Comparison of ENCODE assay signal across 14 cellular contexts in the genomic region with DNA sequence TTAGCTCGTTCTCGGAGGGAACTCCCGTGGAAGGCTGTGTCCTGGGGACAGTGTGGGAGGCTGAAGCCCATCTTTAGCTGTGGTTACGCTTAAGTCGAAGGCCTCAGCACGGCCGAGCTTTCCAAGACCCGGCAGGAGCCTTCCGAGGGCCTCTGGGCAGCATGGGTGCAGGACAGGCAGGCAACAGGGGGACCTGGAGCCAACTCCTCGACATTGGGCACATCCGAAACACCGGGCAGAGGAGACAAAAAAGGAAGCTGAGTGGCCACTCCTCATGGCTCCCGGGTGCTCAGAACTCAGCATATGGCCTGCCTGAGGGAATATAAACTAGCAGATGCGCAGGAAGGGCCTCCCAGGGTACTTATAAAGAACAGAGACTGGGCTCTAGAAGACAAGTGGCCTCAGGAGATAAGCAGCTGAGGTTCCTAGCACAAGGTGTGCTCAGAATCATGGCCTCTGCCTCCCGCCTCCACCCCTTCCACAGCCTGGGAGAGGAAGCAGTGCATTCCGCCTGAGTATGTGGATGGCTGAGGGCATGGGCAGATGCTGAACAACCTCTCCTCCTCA. TPM values are rescaled to one million over a fixed set of nuclear protein-coding genes. Genes with fewer than 3 reads are reported as not detected.
DNase-seq lines count a peak whose midpoint lies in the region; TF ChIP-seq lines count a peak whose summit lies in the region.
"Had no signal": no experiment of that assay in that cellular context is flagged by ENCODE, and none has a peak within 500 bp of the region (broad histone marks: within the 10 kb centered on the region; RNA-seq: fewer than 3 reads in every experiment).

No MANE protein-coding gene starts in this region.

- TF ChIP-seq CTCF in ascending aorta (IDR thresholded peaks at IDR 0.05): no peak
- no peak for TF ChIP-seq CTCF in spleen (IDR thresholded peaks at IDR 0.05 in 8 of 11, conservative IDR thresholded peaks at IDR 0.05 in 3 of 11)
- no peak for TF ChIP-seq CTCF in testis (IDR thresholded peaks at IDR 0.05)

- DNase-seq in NCI-H524 (lab: John Stamatoyannopoulos, UW) (peak; percentile 94 to 98), ascending aorta (ENCODE audit: low spot score in 2 of 2) (peak in 1 of 2 donors; percentile 48), islet precursor cell (peak; percentile 43), spleen (peak; percentile 68), testis (no peak), NCI-H2196 treated with DMSO at 0.1 percent for 48 hours (lab: John Stamatoyannopoulos, UW; ENCODE audit: unreplicated experiment) (no peak), MV-4-11 (lab: John Stamatoyannopoulos, UW) (no peak)
- DNase-seq: activated CD4-positive, alpha-beta T cell treated with anti-CD3 and anti-CD28 coated beads for 36 hours; activated CD8-positive, alpha-beta memory T cell treated with anti-CD3 and anti-CD28 coated beads, Interleukin-2, amount 50 U/mL, for 4 hours; AML-193; foreskin melanocyte; NCI-H2107; SHP77 treated with DMSO at 0.1 percent for 48 hours had no signal

- peaks cover 14 to 40% of the 10 kb centered on the region in 2 donors for H3K4me1 ChIP-seq in ascending aorta
- peaks cover 0 to 78% (median 46%) of the 10 kb centered on the region in 6 donors for H3K4me1 ChIP-seq in spleen
- H3K4me1 ChIP-seq in testis: peaks cover 13% of the 10 kb centered on the region

- no peak overlapping the region for H3K4me3 ChIP-seq in ascending aorta
- H3K4me3 ChIP-seq in spleen: no peak overlapping the region
- H3K4me3 ChIP-seq in testis: no peak overlapping the region

- H3K36me3 ChIP-seq in ascending aorta (no peaks in the 10 kb centered on the region), spleen (peaks cover 0 to 16% (median 0%) of the 10 kb centered on the region in 6 donors), testis (ENCODE audit: low read depth, missing control alignments) (no peaks in the 10 kb centered on the region)
- H3K36me3 ChIP-seq: neutrophil had no signal

- H3K9me3 ChIP-seq in ascending aorta (no peaks in the 10 kb centered on the region), spleen (no peaks in the 10 kb centered on the region), testis (no peaks in the 10 kb centered on the region)
- H3K9me3 ChIP-seq: neutrophil had no signal

- WGBS in spleen, 5 donors: 75 to 87% (median 81%) methylated on average over 11 to 16 of the region's 16 CpGs
- WGBS in testis, 2 donors: 54 to 81% methylated on average over 14 to 16 of the region's 16 CpGs

- peak overlapping the region; percentile 34 to 46 for H3K27ac ChIP-seq in ascending aorta
- H3K27ac ChIP-seq in spleen: peak overlapping the region; percentile 37 to 90 (median 73)
- H3K27ac ChIP-seq in testis: peak overlapping the region in 1 of 2 donors; percentile 37
- H3K27ac ChIP-seq: neutrophil had no signal

- intact Hi-C loops in ascending aorta (cut with DNase I): no loop called here
- intact Hi-C loops in spleen (cut with DNase I; ENCODE audit: low total_unique reads): no loop called here
- intact Hi-C loops in testis (cut with DNase I; ENCODE audit: low total_unique reads): no loop called here

- TF ChIP-seq POLR2A in spleen (IDR thresholded peaks at IDR 0.05) (no peak), testis (IDR thresholded peaks at IDR 0.05) (no peak)

- H3K27me3 ChIP-seq in ascending aorta: no peaks in the 10 kb centered on the region
- H3K27me3 ChIP-seq in spleen (replicated peaks in 1 of 7): no peaks in the 10 kb centered on the region
- no peaks in the 10 kb centered on the region for H3K27me3 ChIP-seq in testis
- H3K27me3 ChIP-seq: neutrophil had no signal

RNA-seq across cellular contexts. Expression of gene ABTB1, which starts 34.1 kb away (rescaled TPM):
- total RNA-seq in ascending aorta (61.7 TPM), spleen (100 to 1,000 TPM in 6 of 7 donors, 10 to 100 TPM in 1; 91.9 to 172 (median 152) TPM), testis (10 to 100 TPM; 28.7 to 39.1 TPM)
- polyA plus RNA-seq in spleen (100 to 1,000 TPM in 2 of 3 donors, 10 to 100 TPM in 1; 57.9 to 156 (median 138) TPM), testis (ENCODE audit: insufficient read depth, low read depth, low replicate concordance) (16.7 TPM)

Comparison
In these comparisons a context has a peak if more than half of its experiments do, and no peak if none do; other contexts are left out.
1. DNase-seq: peak in NCI-H524 (2 of 2), islet precursor cell (single experiment) and spleen (single experiment); none in testis (single experiment), NCI-H2196 treated with DMSO at 0.1 percent for 48 hours (single experiment) and MV-4-11 (single experiment).